In genomic region chr7:22723171-22723601, GRCh38 we compare ENCODE assay signal across 8 cellular contexts. TPM values are rescaled to one million over a fixed set of nuclear protein-coding genes. Genes with fewer than 3 reads are reported as not detected.
DNase-seq lines count a peak whose midpoint lies in the region; ATAC-seq lines count a peak whose summit lies in the region.

No MANE protein-coding gene starts in this region.

- H3K27me3 Mint-ChIP-seq in activated CD4-positive, alpha-beta T cell treated with anti-CD3 and anti-CD28 coated beads, Interleukin-2, amount 10 ng/mL, durations not matched to agents 24 days and 14 days: peaks cover 37% of the 10 kb centered on the region

- in situ Hi-C loops in G401 (cut with HindIII; ENCODE audit: low sequenced_read_pairs): no loop called here

- no peak overlapping the region for H3K27ac Mint-ChIP-seq in activated CD4-positive, alpha-beta T cell treated with anti-CD3 and anti-CD28 coated beads, Interleukin-2, amount 10 ng/mL, durations not matched to agents 24 days and 14 days

- DNase-seq in G401 (ENCODE audit: low spot score) (peak; percentile 10), RPMI8226 (peak; percentile 59), glomerular visceral epithelial cell (ENCODE audit: extremely low spot score) (peak; percentile 30), posterior cingulate gyrus (peak in 6 of 10 donors; percentile 20 to 86 (median 42))
- DNase-seq in activated CD4-positive, alpha-beta T cell treated with anti-CD3 and anti-CD28 coated beads, Interleukin-2, amount 10 ng/mL, durations not matched to agents 24 days and 14 days: no peak
- DNase-seq in activated CD4-positive, alpha-beta T cell treated with anti-CD3 and anti-CD28 coated beads, Interleukin-2, amount 50 U/mL, for 48 hours: no peak

- intact Hi-C loops in posterior cingulate gyrus (cut with DNase I): loop anchor here (10.0 kb wide), 1 partner anchor 332 kb away; no protein-coding TSS in a partner anchor
- intact Hi-C loops in activated CD4-positive, alpha-beta T cell treated with anti-CD3 and anti-CD28 coated beads, Interleukin-2, amount 10 ng/mL, durations not matched to agents 24 days and 14 days (cut with micrococcal nuclease): no loop called here

- H3K4me1 Mint-ChIP-seq in activated CD4-positive, alpha-beta T cell treated with anti-CD3 and anti-CD28 coated beads, Interleukin-2, amount 10 ng/mL, durations not matched to agents 24 days and 14 days: peaks cover 27% of the 10 kb centered on the region

- no peaks in the 10 kb centered on the region for H3K36me3 Mint-ChIP-seq in activated CD4-positive, alpha-beta T cell treated with anti-CD3 and anti-CD28 coated beads, Interleukin-2, amount 10 ng/mL, durations not matched to agents 24 days and 14 days (ENCODE audit: low read depth)

- H3K9me3 Mint-ChIP-seq in activated CD4-positive, alpha-beta T cell treated with anti-CD3 and anti-CD28 coated beads, Interleukin-2, amount 10 ng/mL, durations not matched to agents 24 days and 14 days: no peaks in the 10 kb centered on the region

- no peak overlapping the region for H3K4me3 Mint-ChIP-seq in activated CD4-positive, alpha-beta T cell treated with anti-CD3 and anti-CD28 coated beads, Interleukin-2, amount 10 ng/mL, durations not matched to agents 24 days and 14 days

- ATAC-seq in GM18907 (IDR thresholded peaks at IDR 0.05; ENCODE audit: unreplicated experiment) (no peak), GM21723 (IDR thresholded peaks at IDR 0.05; ENCODE audit: unreplicated experiment) (no peak)

RNA-seq across cellular contexts. Expression of gene IL6, which starts 3.8 kb away (rescaled TPM):
- not detected in 2 replicates for total RNA-seq in G401 (2014; rRNA removed; shearing (Covaris generic))
- 0.35 and 0.64 TPM in 2 replicates for total RNA-seq in activated CD4-positive, alpha-beta T cell treated with anti-CD3 and anti-CD28 coated beads, Interleukin-2, amount 10 ng/mL, durations not matched to agents 24 days and 14 days

Comparison
In these comparisons a context has a peak if more than half of its experiments do, and no peak if none do; other contexts are left out.
1. DNase-seq: peak in G401 (single experiment), RPMI8226 (single experiment), glomerular visceral epithelial cell (single experiment) and posterior cingulate gyrus (6 of 10); none in activated CD4-positive, alpha-beta T cell treated with anti-CD3 and anti-CD28 coated beads, Interleukin-2, amount 10 ng/mL, durations not matched to agents 24 days and 14 days (single experiment) and activated CD4-positive, alpha-beta T cell treated with anti-CD3 and anti-CD28 coated beads, Interleukin-2, amount 50 U/mL, for 48 hours (0 of 2).